17 cellular contexts compared by ENCODE assay signal in the genomic region with DNA sequence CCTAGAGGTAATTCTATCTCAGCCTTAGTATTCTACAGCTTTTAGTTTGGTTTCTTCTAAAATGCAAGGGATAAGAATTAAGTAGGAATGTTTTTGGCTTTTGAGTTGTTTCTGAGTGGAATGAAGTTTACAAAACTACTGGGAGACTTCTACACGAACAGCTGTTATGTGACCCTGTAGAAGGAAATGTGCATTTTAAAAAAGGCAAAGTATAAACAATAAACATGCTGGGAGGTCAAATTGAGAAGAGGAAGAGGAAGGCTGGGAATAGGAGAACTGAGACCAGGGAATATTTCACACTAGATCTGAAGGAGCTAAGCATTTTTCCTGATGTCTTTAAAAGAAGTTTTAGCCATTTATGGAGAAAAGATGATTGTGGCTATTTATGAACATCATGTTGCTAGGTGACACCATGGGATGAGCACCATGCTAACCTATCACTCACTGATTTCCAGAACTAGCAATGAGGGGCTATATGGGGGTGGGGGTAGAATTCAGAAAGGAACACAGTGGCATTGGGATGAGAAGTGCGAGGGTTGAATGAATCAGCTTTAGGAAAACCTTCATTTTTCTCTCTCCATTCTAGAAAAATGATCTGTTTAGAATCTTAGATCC.
DNase-seq lines count a peak whose midpoint lies in the region; ATAC-seq and TF ChIP-seq lines count a peak whose summit lies in the region.
"Had no signal": no experiment of that assay in that cellular context is flagged by ENCODE, and none has a peak within 500 bp of the region (broad histone marks: within the 10 kb centered on the region; RNA-seq: fewer than 3 reads in every experiment).

No MANE protein-coding gene starts in this region.

- peak overlapping the region; percentile 27 for H3K4me3 ChIP-seq in osteoblast (ENCODE audit: insufficient read depth, low read length)
- H3K4me3 ChIP-seq in urinary bladder (ENCODE audit: low read depth, low read length) = no peak overlapping the region

- H3K4me1 Mint-ChIP-seq in activated naive CD4-positive, alpha-beta T cell treated with anti-CD3 and anti-CD28 coated beads, Interleukin-2, amount 50 U/mL, for 24 hours = no peaks in the 10 kb centered on the region
- H3K4me1 Mint-ChIP-seq: activated B cell treated with CpG ODN at 0.5 μM for 24 hours, T-cell had no signal

- no peaks in the 10 kb centered on the region for H3K79me2 ChIP-seq in osteoblast (ENCODE audit: insufficient read depth, low read length)

- peak overlapping the region; percentile 62 for H3K4me2 ChIP-seq in osteoblast (ENCODE audit: insufficient read depth, low read length)
- H3K4me2 ChIP-seq: KMS-11 had no signal

- H3K36me3 Mint-ChIP-seq in activated naive CD4-positive, alpha-beta T cell treated with anti-CD3 and anti-CD28 coated beads, Interleukin-2, amount 50 U/mL, for 24 hours = no peaks in the 10 kb centered on the region
- H3K36me3 Mint-ChIP-seq: T-cell had no signal

- H3K4me1 ChIP-seq in osteoblast (ENCODE audit: insufficient read depth, low read length) (peaks cover 8% of the 10 kb centered on the region), urinary bladder (ENCODE audit: insufficient read depth) (no peaks in the 10 kb centered on the region)

- WGBS in urinary bladder = 53% methylated on average over 2 of the region's 2 CpGs

- no peak for DNase-seq in activated naive CD4-positive, alpha-beta T cell (lab: John Stamatoyannopoulos, UW)
- DNase-seq in left ventricle myocardium superior (no peak), osteoblast (ENCODE audit: insufficient read length, low spot score, missing footprints) (peak; percentile 45), C1 segment of cervical spinal cord (lab: John Stamatoyannopoulos, UW) (no peak), NCI-H1048 (lab: John Stamatoyannopoulos, UW) (no peak)
- DNase-seq: activated B cell treated with CpG ODN at 0.5 μM for 24 hours; DND-41; effector memory CD8-positive, alpha-beta T cell; NCI-H1105 treated with DMSO at 0.1 percent for 48 hours; NCI-H2171 treated with DMSO at 0.1 percent for 48 hours; NCI-H82; T-cell had no signal

- H3K27me3 Mint-ChIP-seq in activated naive CD4-positive, alpha-beta T cell treated with anti-CD3 and anti-CD28 coated beads, Interleukin-2, amount 50 U/mL, for 24 hours = peaks cover 36% of the 10 kb centered on the region

- peak; percentile 71 for ATAC-seq in left ventricle myocardium superior
- ATAC-seq in HG02623 (IDR thresholded peaks at IDR 0.05; ENCODE audit: unreplicated experiment) = no peak
- ATAC-seq: effector memory CD8-positive, alpha-beta T cell; T-cell had no signal

- H3K36me3 ChIP-seq in osteoblast (ENCODE audit: insufficient read depth, low read length) (no peaks in the 10 kb centered on the region), urinary bladder (ENCODE audit: insufficient read depth) (no peaks in the 10 kb centered on the region)

- intact Hi-C loops in left ventricle myocardium superior (cut with micrococcal nuclease) = no loop called here

- no peaks in the 10 kb centered on the region for H4K20me1 ChIP-seq in osteoblast (ENCODE audit: insufficient read depth, low read length)

- no peaks in the 10 kb centered on the region for H3K27me3 ChIP-seq in osteoblast (ENCODE audit: insufficient read depth, low read length)

- peak overlapping the region; percentile 4 for H3K27ac Mint-ChIP-seq in activated naive CD4-positive, alpha-beta T cell treated with anti-CD3 and anti-CD28 coated beads, Interleukin-2, amount 50 U/mL, for 24 hours
- H3K27ac Mint-ChIP-seq: activated B cell treated with CpG ODN at 0.5 μM for 24 hours; effector memory CD8-positive, alpha-beta T cell; T-cell had no signal

- H3K27ac ChIP-seq in osteoblast (ENCODE audit: low read depth, low read length) = no peak overlapping the region
- H3K27ac ChIP-seq in urinary bladder (ENCODE audit: low read depth) = peak overlapping the region; percentile 32
- H3K27ac ChIP-seq: 22Rv1, KMS-11 had no signal

- no peaks in the 10 kb centered on the region for H3K9me3 ChIP-seq in osteoblast (ENCODE audit: low read depth, low read length)

- H2AFZ ChIP-seq in osteoblast (ENCODE audit: low read length) = peak overlapping the region; percentile 63

- H3K9me3 Mint-ChIP-seq in activated naive CD4-positive, alpha-beta T cell treated with anti-CD3 and anti-CD28 coated beads, Interleukin-2, amount 50 U/mL, for 24 hours = no peaks in the 10 kb centered on the region
- H3K9me3 Mint-ChIP-seq: activated B cell treated with CpG ODN at 0.5 μM for 24 hours; effector memory CD8-positive, alpha-beta T cell had no signal

- no peak for TF ChIP-seq CTCF in osteoblast (IDR thresholded peaks at IDR 0.05; ENCODE audit: extremely low read depth, low read depth, low read length)

- H3K4me3 Mint-ChIP-seq in activated naive CD4-positive, alpha-beta T cell treated with anti-CD3 and anti-CD28 coated beads, Interleukin-2, amount 50 U/mL, for 24 hours = no peak overlapping the region
- H3K4me3 Mint-ChIP-seq: activated B cell treated with CpG ODN at 0.5 μM for 24 hours; effector memory CD8-positive, alpha-beta T cell; T-cell had no signal
